Comparison of ENCODE assay signal across 8 cellular contexts in the genomic region with DNA sequence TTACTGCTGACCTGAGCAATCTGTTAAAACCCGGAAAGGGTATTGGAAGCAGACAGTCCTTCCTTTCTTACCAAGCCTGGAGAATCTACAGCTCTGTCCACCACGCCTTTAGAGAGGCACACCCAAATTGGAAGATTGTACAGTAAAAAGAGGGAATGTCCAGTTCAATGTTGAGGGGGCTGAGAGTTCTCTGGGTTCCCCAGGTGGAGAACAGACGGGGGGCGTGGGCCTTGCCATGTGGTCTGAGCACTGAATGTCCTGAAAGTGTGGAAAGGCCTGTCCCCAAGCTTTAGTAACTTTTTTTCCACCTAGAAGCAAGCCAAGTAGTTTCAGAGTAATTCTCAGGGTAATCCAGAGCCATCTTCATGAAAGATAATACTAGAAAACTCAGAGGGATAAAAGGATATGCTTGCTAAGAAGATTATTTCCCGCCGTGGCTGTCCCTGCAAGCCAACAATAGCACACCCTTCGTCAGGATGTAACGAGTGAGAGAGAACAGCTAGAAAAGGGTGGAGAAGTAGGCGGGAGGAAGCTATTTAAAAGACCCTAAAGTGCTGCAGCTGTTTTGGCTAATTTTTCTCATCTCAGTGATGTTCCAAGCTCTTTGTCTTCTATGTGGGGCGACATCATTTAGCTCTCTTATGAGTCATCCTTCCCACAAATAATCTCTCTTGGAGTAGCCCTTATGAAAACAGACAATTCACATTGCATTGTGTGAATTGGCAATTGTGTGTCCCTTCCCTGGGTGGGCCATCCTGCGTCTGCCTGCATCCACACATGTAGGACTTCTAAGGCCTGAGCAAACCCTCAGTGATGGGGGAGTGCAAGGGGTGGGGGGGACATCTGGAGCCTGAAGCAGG.
DNase-seq lines count a peak whose midpoint lies in the region; ATAC-seq, FAIRE-seq and TF ChIP-seq lines count a peak whose summit lies in the region.

No MANE protein-coding gene starts in this region.

- no peak overlapping the region for H3K4ac ChIP-seq in neuronal stem cell (ENCODE audit: low read length)

- no peak overlapping the region for H2BK120ac ChIP-seq in neuronal stem cell (ENCODE audit: low read depth, low read length)

- H2AK5ac ChIP-seq in neuronal stem cell (ENCODE audit: low read depth, low read length), result no peak overlapping the region

- BruUV-seq in endothelial cell of umbilical vein (replicated peaks; lab: Mats Ljungman, UMichigan), result no TSS peak

- H3K9me1 ChIP-seq in endothelial cell of umbilical vein (replicated peaks; ENCODE audit: control insufficient read depth, extremely low read depth, insufficient read depth, low read length), result no peaks in the 10 kb centered on the region

- peak overlapping the region; percentile 48 for H3K27ac ChIP-seq in endothelial cell of umbilical vein (ENCODE audit: insufficient read depth, low read depth, low read length)
- H3K27ac ChIP-seq in neuronal stem cell (replicated peaks; ENCODE audit: low read length), result no peak overlapping the region

- H3K36me3 ChIP-seq in BJ (ENCODE audit: control insufficient read depth, insufficient read depth, low read length) (0 out of 2 replicates have a peak, but pooled peaks cover 1% of the 10 kb centered on the region), endothelial cell of umbilical vein (ENCODE audit: control insufficient read depth in 2 of 2, extremely low read depth in 1 of 2, insufficient read depth in 2 of 2, low read length in 2 of 2) (no peaks in the 10 kb centered on the region), neuronal stem cell (replicated peaks in 1 of 2; ENCODE audit: control insufficient read depth in 2 of 2, insufficient read depth in 2 of 2, low read length in 2 of 2) (no peaks in the 10 kb centered on the region)

- CTCF ChIA-PET in BJ (lab: Yijun Ruan, JAX) (interaction anchor here (0.9 to 2.1 kb wide), 4 partner anchors 10 to 138 kb away, joined by 3 to 5 read pairs (median 3); no protein-coding TSS in a partner anchor), endothelial cell of umbilical vein (lab: Charles Lee) (interaction anchor here (0.9 to 2.0 kb wide), 8 partner anchors 9 to 73 kb away, joined by 3 to 6 read pairs (median 4); no protein-coding TSS in a partner anchor)

- peak overlapping the region; percentile 40 for H2AFZ ChIP-seq in endothelial cell of umbilical vein (ENCODE audit: low read depth, low read length)
- H2AFZ ChIP-seq in neuronal stem cell (ENCODE audit: low read length), result peak overlapping the region; percentile 50

- H3K79me2 ChIP-seq in endothelial cell of umbilical vein (ENCODE audit: control insufficient read depth, insufficient read depth, low read length), result no peaks in the 10 kb centered on the region

- H4K91ac ChIP-seq in neuronal stem cell (ENCODE audit: low read depth, low read length, poor library complexity), result no peak overlapping the region

- intact Hi-C loops in endothelial cell of umbilical vein (cut with micrococcal nuclease), result loop anchor here (1.0 to 2.0 kb wide), 2 partner anchors 24 to 44 kb away; no protein-coding TSS in a partner anchor

- TF ChIP-seq CTCF in BJ (IDR thresholded peaks at IDR 0.05; ENCODE audit: insufficient read depth, low read depth, low read length) (no peak), endothelial cell of umbilical vein (IDR thresholded peaks at IDR 0.05; ENCODE audit: extremely low read depth in 1 of 2, insufficient read depth in 1 of 2, low read depth in 1 of 2, low read length in 2 of 2) (no peak)

- no peak for ATAC-seq in GM18505 (IDR thresholded peaks at IDR 0.05; ENCODE audit: unreplicated experiment)

- POLR2A ChIA-PET in BJ (lab: Charles Lee), result no interaction called here
- POLR2A ChIA-PET in endothelial cell of umbilical vein (lab: Charles Lee), result interaction anchor here (0.6 to 0.7 kb wide), 2 partner anchors 10 to 25 kb away, joined by 3 to 9 read pairs; no protein-coding TSS in a partner anchor

- in situ Hi-C loops in KBM-7 (cut with MboI; ENCODE audit: low pct_unique_long_range_greater_than_20kb, low sequenced_read_pairs), result no loop called here

- no peak overlapping the region for H2BK12ac ChIP-seq in neuronal stem cell (ENCODE audit: low read length)

- peak; percentile 16 for DNase-seq in BJ (ENCODE audit: low read depth)
- peak; percentile 60 for DNase-seq in NCI-H748 treated with DMSO at 0.1 percent for 48 hours (lab: John Stamatoyannopoulos, UW)
- DNase-seq in endothelial cell of umbilical vein (ENCODE audit: low read depth, low spot score), result peak; percentile 85
- DNase-seq in neuronal stem cell (ENCODE audit: low spot score), result no peak
- no peak for DNase-seq in DMS153 treated with DMSO at 0.1 percent for 48 hours (lab: John Stamatoyannopoulos, UW; ENCODE audit: unreplicated experiment)
- no peak for DNase-seq in KBM-7
- no peak for DNase-seq in NCI-H2196 treated with DMSO at 0.1 percent for 48 hours (lab: John Stamatoyannopoulos, UW; ENCODE audit: unreplicated experiment)

- no peak overlapping the region for H2BK5ac ChIP-seq in neuronal stem cell (ENCODE audit: low read length)

- H3K9me3 ChIP-seq in endothelial cell of umbilical vein (replicated peaks; ENCODE audit: control insufficient read depth, insufficient read depth, low read length) (no peaks in the 10 kb centered on the region), neuronal stem cell (replicated peaks in 1 of 2; ENCODE audit: control insufficient read depth in 2 of 2, insufficient read depth in 1 of 2, low read depth in 1 of 2, low read length in 2 of 2) (no peaks in the 10 kb centered on the region)

- peak; percentile 84 for FAIRE-seq in endothelial cell of umbilical vein (lab: Jason Lieb, UNC)

- no peaks in the 10 kb centered on the region for H4K20me1 ChIP-seq in endothelial cell of umbilical vein (replicated peaks; ENCODE audit: control insufficient read depth, extremely low read depth, insufficient read depth, low read length)

- peak overlapping the region; percentile 14 for H3K9ac ChIP-seq in endothelial cell of umbilical vein (replicated peaks; ENCODE audit: extremely low read depth, insufficient read depth, low read length)
- no peak overlapping the region for H3K9ac ChIP-seq in neuronal stem cell (ENCODE audit: low read depth, low read length, poor library complexity)

- H3K27me3 ChIP-seq in BJ (ENCODE audit: control insufficient read depth, insufficient read depth, low read length) (no peaks in the 10 kb centered on the region), endothelial cell of umbilical vein (ENCODE audit: control insufficient read depth in 2 of 2, insufficient read depth in 2 of 2, low read length in 2 of 2) (no peaks in the 10 kb centered on the region), neuronal stem cell (ENCODE audit: control insufficient read depth in 3 of 3, insufficient read depth in 3 of 3, low read depth in 1 of 3, low read length in 3 of 3) (no peaks in the 10 kb centered on the region)

- H3K23ac ChIP-seq in neuronal stem cell (ENCODE audit: low read depth, low read length, poor library complexity), result no peak overlapping the region

- H3K4me3 ChIP-seq in BJ (ENCODE audit: low read depth, low read length) (no peak overlapping the region), endothelial cell of umbilical vein (replicated peaks in 1 of 3; ENCODE audit: insufficient read depth in 1 of 3, low read depth in 1 of 3, low read length in 3 of 3) (no peak overlapping the region), neuronal stem cell (ENCODE audit: low read length in 2 of 2) (no peak overlapping the region)

- H3K4me1 ChIP-seq in endothelial cell of umbilical vein (ENCODE audit: control insufficient read depth, extremely low read depth, insufficient read depth, low read length) (peaks cover 15% of the 10 kb centered on the region), neuronal stem cell (ENCODE audit: control insufficient read depth in 2 of 2, insufficient read depth in 1 of 2, low read depth in 1 of 2, low read length in 2 of 2) (peaks cover 7 to 9% of the 10 kb centered on the region in 2 donors)

- no peak overlapping the region for H2BK15ac ChIP-seq in neuronal stem cell (ENCODE audit: low read length)

- dilution Hi-C loops in endothelial cell of umbilical vein (cut with MboI; ENCODE audit: extremely low pct_ligation_motif_present, low sequenced_read_pairs), result no loop called here

- no peak for TF ChIP-seq POLR2A in endothelial cell of umbilical vein (IDR thresholded peaks at IDR 0.05; ENCODE audit: low read depth, low read length)
- TF ChIP-seq POLR2A in GM18505 (IDR thresholded peaks at IDR 0.05; ENCODE audit: borderline replicate concordance, extremely low read depth, insufficient read depth, insufficient read length), result no peak

- H3K18ac ChIP-seq in neuronal stem cell (ENCODE audit: low read length), result no peak overlapping the region

- H3K79me1 ChIP-seq in neuronal stem cell (ENCODE audit: low read depth, low read length), result no peaks in the 10 kb centered on the region

- H4K8ac ChIP-seq in neuronal stem cell (ENCODE audit: low read depth, low read length), result no peak overlapping the region

- H3K14ac ChIP-seq in neuronal stem cell (ENCODE audit: low read length), result no peak overlapping the region

- H3K4me2 ChIP-seq in endothelial cell of umbilical vein (ENCODE audit: insufficient read depth, low read length) (peak overlapping the region; percentile 16), neuronal stem cell (ENCODE audit: insufficient read depth, low read length, poor library complexity, severe bottlenecking) (no peak overlapping the region)

- WGBS in neuronal stem cell (ENCODE audit: extremely low coverage in 2 of 2, insufficient read length in 2 of 2, insufficient replicate concordance in 1 of 2), 2 donors, result no CpG with 5 or more reads among the region's 11 CpGs

TF ChIP-seq in endothelial cell of umbilical vein, 7 proteins besides CTCF, POLR2A, EP300 and RAD21:
- no peak for TF ChIP-seq MYC (IDR thresholded peaks at IDR 0.05; ENCODE audit: low read depth, low read length)
- TF ChIP-seq, protein P1, sequence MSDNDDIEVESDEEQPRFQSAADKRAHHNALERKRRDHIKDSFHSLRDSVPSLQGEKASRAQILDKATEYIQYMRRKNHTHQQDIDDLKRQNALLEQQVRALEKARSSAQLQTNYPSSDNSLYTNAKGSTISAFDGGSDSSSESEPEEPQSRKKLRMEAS (IDR thresholded peaks at IDR 0.05; ENCODE audit: insufficient read depth, insufficient read length), result no peak
- no peak for TF ChIP-seq GATA2 (IDR thresholded peaks at IDR 0.05; ENCODE audit: insufficient read depth, insufficient read length, low read depth, low read length)
- peak; percentile 87 for TF ChIP-seq JUN (IDR thresholded peaks at IDR 0.05; ENCODE audit: borderline replicate concordance, insufficient read depth, insufficient read length, low read depth)
- peak; percentile 75 for TF ChIP-seq FOS (IDR thresholded peaks at IDR 0.05; ENCODE audit: borderline replicate concordance, insufficient read depth, low read length)
- TF ChIP-seq EZH2 (IDR thresholded peaks at IDR 0.05; ENCODE audit: borderline replicate concordance, low read depth, low read length, severe bottlenecking), result no peak

Comparison
In these comparisons a context has a peak if more than half of its experiments do, and no peak if none do; other contexts are left out.
1. DNase-seq: peak in BJ (single experiment), NCI-H748 treated with DMSO at 0.1 percent for 48 hours (single experiment) and endothelial cell of umbilical vein (single experiment); none in neuronal stem cell (single experiment), DMS153 treated with DMSO at 0.1 percent for 48 hours (single experiment), KBM-7 (single experiment) and NCI-H2196 treated with DMSO at 0.1 percent for 48 hours (single experiment).